Comparison of ENCODE assay signal across 9 cellular contexts in the genomic region with DNA sequence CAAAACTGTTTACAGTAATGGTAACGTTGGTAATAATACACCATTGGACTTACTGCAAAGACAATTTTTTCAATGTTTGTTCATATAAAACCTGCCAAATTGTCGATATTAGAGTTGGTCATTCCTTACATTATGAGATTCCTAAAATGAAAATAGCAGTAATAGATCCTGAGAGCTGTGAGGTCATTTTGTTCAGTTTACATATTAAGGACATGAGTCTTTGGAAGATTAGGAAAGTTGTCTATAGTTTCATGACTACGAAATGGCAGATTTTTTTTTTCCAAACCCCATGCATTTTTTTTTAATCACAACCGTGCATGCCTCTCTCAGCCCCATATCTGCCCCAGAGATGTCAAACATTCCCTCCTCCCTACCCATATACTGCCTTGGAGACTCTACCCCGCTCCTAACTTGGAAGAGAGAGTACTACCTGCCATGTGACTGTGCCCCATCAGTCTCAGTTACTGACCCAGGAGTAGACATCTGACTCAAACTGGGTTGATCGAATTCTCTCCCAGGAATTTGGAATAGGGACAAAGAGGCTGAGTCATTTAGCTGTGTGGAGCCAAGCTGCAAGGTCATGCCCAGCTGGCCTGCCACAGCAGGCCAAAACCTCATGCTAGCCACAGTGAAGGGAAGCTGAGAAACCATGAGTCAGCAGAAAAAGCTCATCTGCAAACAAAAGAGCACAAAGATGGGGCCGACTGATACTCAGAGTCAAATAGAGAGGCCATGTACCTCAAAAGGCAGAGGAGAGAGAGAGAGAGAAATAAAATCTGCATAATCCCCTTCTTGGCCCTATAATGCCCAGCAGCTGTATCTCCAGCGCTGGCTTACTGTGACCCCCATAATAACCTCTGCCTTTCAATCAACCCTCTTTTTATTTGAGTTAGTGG. TPM values are rescaled to one million over a fixed set of nuclear protein-coding genes. Genes with fewer than 3 reads are reported as not detected.
DNase-seq lines count a peak whose midpoint lies in the region; ATAC-seq and TF ChIP-seq lines count a peak whose summit lies in the region.
"Had no signal": no experiment of that assay in that cellular context is flagged by ENCODE, and none has a peak within 500 bp of the region (broad histone marks: within the 10 kb centered on the region; RNA-seq: fewer than 3 reads in every experiment).

No MANE protein-coding gene starts in this region.

- ATAC-seq in HG02759 (IDR thresholded peaks at IDR 0.05; ENCODE audit: unreplicated experiment) = peak; percentile 44
- ATAC-seq in right lobe of liver = peak; percentile 96 to 99 (median 98)
- peak; percentile 81 for ATAC-seq in upper lobe of right lung
- ATAC-seq: T-cell had no signal

- H3K4me3 ChIP-seq in right lobe of liver (no peak overlapping the region), upper lobe of right lung (no peak overlapping the region)

- H3K27me3 ChIP-seq in right lobe of liver = no peaks in the 10 kb centered on the region
- no peaks in the 10 kb centered on the region for H3K27me3 ChIP-seq in upper lobe of right lung

- H3K4me1 ChIP-seq in right lobe of liver (peaks cover 0 to 14% (median 7%) of the 10 kb centered on the region in 4 donors), upper lobe of right lung (peaks cover 4% of the 10 kb centered on the region)

- WGBS in right lobe of liver (ENCODE audit: insufficient coverage, low coverage, low lambda C conversion rate, missing lambda C conversion rate) = 19% methylated on average over 8 of the region's 8 CpGs

- H3K27ac ChIP-seq in right lobe of liver (peak overlapping the region in 2 of 3 donors; percentile 19 to 70), upper lobe of right lung (no peak overlapping the region)

- TF ChIP-seq POLR2A in right lobe of liver (IDR thresholded peaks at IDR 0.05) = no peak

- H3K36me3 ChIP-seq in right lobe of liver (no peaks in the 10 kb centered on the region), upper lobe of right lung (no peaks in the 10 kb centered on the region)

- DNase-seq in ELR (ENCODE audit: low read depth) = peak; percentile 95
- peak; percentile 97 for DNase-seq in RKO (ENCODE audit: low spot score)
- peak; percentile 60 for DNase-seq in dermis blood vessel endothelial cell
- peak; percentile 72 to 88 (median 87) for DNase-seq in right lobe of liver
- peak; percentile 70 for DNase-seq in upper lobe of right lung
- DNase-seq in activated CD4-positive, alpha-beta T cell treated with anti-CD3 and anti-CD28 coated beads for 48 hours = no peak
- no peak for DNase-seq in NCI-H748 (lab: John Stamatoyannopoulos, UW; ENCODE audit: unreplicated experiment)

- H3K9me3 ChIP-seq in right lobe of liver = no peaks in the 10 kb centered on the region
- no peaks in the 10 kb centered on the region for H3K9me3 ChIP-seq in upper lobe of right lung

- TF ChIP-seq CTCF in right lobe of liver (IDR thresholded peaks at IDR 0.05) (no peak), upper lobe of right lung (IDR thresholded peaks at IDR 0.05) (no peak)

- intact Hi-C loops in right lobe of liver (cut with DNase I) = no loop called here
- intact Hi-C loops in upper lobe of right lung (cut with DNase I) = no loop called here

RNA-seq across cellular contexts. Expression of a gene that starts 21.0 kb away (rescaled TPM):
- total RNA-seq in dermis blood vessel endothelial cell (15.1 and 22.2 TPM in 2 replicates), right lobe of liver (10 to 100 TPM; 10.6 to 25.3 (median 18.6) TPM), upper lobe of right lung (56.6 TPM)

Comparison
In these comparisons a context has a peak if more than half of its experiments do, and no peak if none do; other contexts are left out.
1. DNase-seq: peak in ELR (single experiment), RKO (single experiment), dermis blood vessel endothelial cell (single experiment), right lobe of liver (3 of 3) and upper lobe of right lung (single experiment); none in activated CD4-positive, alpha-beta T cell treated with anti-CD3 and anti-CD28 coated beads for 48 hours (single experiment) and NCI-H748 (single experiment).
2. ATAC-seq: peak in every context shown above with its lines; median percentile 98 in right lobe of liver; 81 in upper lobe of right lung; 44 in HG02759.